ENCODE assay signal across 8 cellular contexts in the genomic region with DNA sequence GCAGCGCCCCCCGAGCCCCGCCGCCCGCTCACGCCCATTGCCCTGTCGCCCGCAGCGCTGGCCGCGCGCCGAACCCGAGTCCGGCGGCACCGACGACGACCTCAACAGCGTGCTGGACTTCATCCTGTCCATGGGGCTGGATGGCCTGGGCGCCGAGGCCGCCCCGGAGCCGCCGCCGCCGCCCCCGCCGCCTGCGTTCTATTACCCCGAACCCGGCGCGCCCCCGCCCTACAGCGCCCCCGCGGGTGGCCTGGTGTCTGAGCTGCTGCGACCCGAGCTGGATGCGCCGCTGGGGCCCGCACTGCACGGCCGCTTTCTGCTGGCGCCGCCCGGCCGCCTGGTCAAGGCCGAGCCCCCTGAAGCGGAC. TPM values are rescaled to one million over a fixed set of nuclear protein-coding genes. Genes with fewer than 3 reads are reported as not detected.
DNase-seq lines count a peak whose midpoint lies in the region; ATAC-seq and TF ChIP-seq lines count a peak whose summit lies in the region.

No MANE protein-coding gene starts in this region.

- peaks cover 1% of the 10 kb centered on the region for H3K9me3 ChIP-seq in thymus (ENCODE audit: control insufficient read depth)

- H3K4me3 ChIP-seq in lower leg skin (ENCODE audit: low read depth, poor library complexity, severe bottlenecking) (peak overlapping the region; percentile 61), thymus (ENCODE audit: low read length) (peak overlapping the region; percentile 63)

- peak overlapping the region; percentile 54 for H3K27ac ChIP-seq in RWPE1
- H3K27ac ChIP-seq in caudate nucleus (ENCODE audit: low read depth, low read length), result peak overlapping the region; percentile 67
- H3K27ac ChIP-seq in thymus (ENCODE audit: low read depth), result peak overlapping the region; percentile 86

- peaks cover 0 to 8% (median 2%) of the 10 kb centered on the region in 7 donors for H3K9me3 Mint-ChIP-seq in CD14-positive monocyte

- peak overlapping the region in 6 of 7 donors; percentile 57 to 92 (median 75) for H3K27ac Mint-ChIP-seq in CD14-positive monocyte

- H3K4me1 Mint-ChIP-seq in CD14-positive monocyte, result peaks cover 38% of the 10 kb centered on the region

- no peak for TF ChIP-seq POLR2A in lower leg skin (IDR thresholded peaks at IDR 0.05)

- intact Hi-C loops in CD14-positive monocyte (cut with micrococcal nuclease) (loop anchor here (2.0 to 5.0 kb wide), 5 partner anchors 42 to 128 kb away; partner anchors contain the start of gene AP1M1 (in 1 of the 2)), lower leg skin (cut with DNase I; ENCODE audit: low total_unique reads) (no loop called here)

- H3K27me3 ChIP-seq in thymus (ENCODE audit: control insufficient read depth, insufficient read depth), result peaks cover 49% of the 10 kb centered on the region

- DNase-seq in CD14-positive monocyte (ENCODE audit: low spot score), result no peak
- no peak for DNase-seq in RWPE1 (ENCODE audit: low spot score)
- peak in 2 of 61 donors; percentile 10 to 38 for DNase-seq in caudate nucleus (lab: John Stamatoyannopoulos, UW)
- DNase-seq in lower leg skin (ENCODE audit: low spot score in 2 of 2), result peak in 1 of 2 donors; percentile 90
- DNase-seq in KBM-7, result no peak

- POLR2A ChIA-PET in RWPE1 (lab: Yijun Ruan, JAX; ENCODE audit: low non-redundant PET), result no interaction called here

- peaks cover 10% of the 10 kb centered on the region for H3K36me3 ChIP-seq in thymus (ENCODE audit: control insufficient read depth, insufficient read depth)

- H3K36me3 Mint-ChIP-seq in CD14-positive monocyte, result peaks cover 29 to 45% of the 10 kb centered on the region in 2 donors

- CTCF ChIA-PET in RWPE1 (lab: Yijun Ruan, JAX), result interaction anchor here (0.6 kb wide), 2 partner anchors 66 to 258 kb away, joined by 3 to 4 read pairs; no protein-coding TSS in a partner anchor

- TF ChIP-seq CTCF in CD14-positive monocyte (IDR thresholded peaks at IDR 0.05) (no peak), RWPE1 (conservative IDR thresholded peaks at IDR 0.05; ENCODE audit: low read depth) (peak; percentile 39; the same call in 1 of the 2 replicates), lower leg skin (IDR thresholded peaks at IDR 0.05) (no peak)

- in situ Hi-C loops in KBM-7 (cut with MboI; ENCODE audit: low pct_unique_long_range_greater_than_20kb, low sequenced_read_pairs), result no loop called here

- peaks cover 16% of the 10 kb centered on the region for H3K4me1 ChIP-seq in thymus (ENCODE audit: control insufficient read depth, insufficient read depth, low read length)

- WGBS in lower leg skin, 2 donors, result 1% methylated on average over 16 of the region's 52 CpGs; no CpG with 5 or more reads in 1 of the 2 donors
- WGBS in thymus, result 5% methylated on average over 52 of the region's 52 CpGs

- H3K4me3 Mint-ChIP-seq in CD14-positive monocyte, result peak overlapping the region; percentile 68 to 74

- ATAC-seq in GM21526 (IDR thresholded peaks at IDR 0.05; ENCODE audit: low FRiP score, unreplicated experiment), result peak; percentile 12
- ATAC-seq in GM19328 (IDR thresholded peaks at IDR 0.05; ENCODE audit: unreplicated experiment), result no peak

- H3K27me3 Mint-ChIP-seq in CD14-positive monocyte (ENCODE audit: low read depth in 3 of 3), result peaks cover 13 to 19% (median 14%) of the 10 kb centered on the region in 3 donors

RNA-seq across cellular contexts. Expression of gene KLF2, which starts 0.5 kb away (rescaled TPM):
- polyA plus RNA-seq in CD14-positive monocyte, result 10 to 100 TPM; 34.0 to 51.4 TPM
- 10 to 100 TPM; 12.6 to 27.5 (median 19.9) TPM for total RNA-seq in lower leg skin
- polyA plus RNA-seq in thymus, result 16.5 TPM
